19 cellular contexts compared by ENCODE assay signal in genomic region chr5:136511046-136511445, GRCh38.
"Had no signal": no experiment of that assay in that cellular context is flagged by ENCODE, and none has a peak within 500 bp of the region (broad histone marks: within the 10 kb centered on the region; RNA-seq: fewer than 3 reads in every experiment).

No MANE protein-coding gene starts in this region.

- H3K9me3 ChIP-seq: left ventricle myocardium inferior, prostate gland, right atrium auricular region, transverse colon, uterus had no signal

- H3K27me3 ChIP-seq: neural progenitor cell, right atrium auricular region, transverse colon, uterus had no signal

- ATAC-seq: activated CD8-positive, alpha-beta memory T cell treated with anti-CD3 and anti-CD28 coated beads, Interleukin-2, amount 10 ng/mL, durations not matched to agents 7 days and 5 days; naive thymus-derived CD4-positive, alpha-beta T cell; stimulated activated naive CD8-positive, alpha-beta T cell treated with anti-CD3 and anti-CD28 coated beads, Interleukin-15, Interleukin-2, amounts not matched to agents 100 U/mL and 50 U/mL, for 24 hours had no signal

- H3K36me3 ChIP-seq: left ventricle myocardium inferior, neural progenitor cell, prostate gland, right atrium auricular region, transverse colon, uterus had no signal

- H3K27ac ChIP-seq: left ventricle myocardium inferior, neural progenitor cell, prostate gland, right atrium auricular region, transverse colon, uterus had no signal

- H3K4me3 ChIP-seq: left ventricle myocardium inferior, neural progenitor cell, prostate gland, right atrium auricular region, transverse colon, uterus had no signal

- H3K4me1 ChIP-seq: left ventricle myocardium inferior, neural progenitor cell, prostate gland, right atrium auricular region, transverse colon, uterus had no signal

- DNase-seq: activated CD4-positive, alpha-beta memory T cell treated with anti-CD3 and anti-CD28 coated beads, Interleukin-2, amount 10 ng/mL, durations not matched to agents 7 days and 5 days; activated CD4-positive, alpha-beta T cell treated with anti-CD3 and anti-CD28 coated beads for 48 hours; activated CD4-positive, CD25-positive, alpha-beta regulatory T cell; activated CD8-positive, alpha-beta memory T cell treated with anti-CD3 and anti-CD28 coated beads, Interleukin-2, amount 10 ng/mL, durations not matched to agents 7 days and 5 days; dermis blood vessel endothelial cell; effector memory CD4-positive, alpha-beta T cell; foreskin melanocyte; glutamatergic neuron; kidney; left ventricle myocardium inferior; mammary epithelial cell; naive thymus-derived CD4-positive, alpha-beta T cell; stimulated activated naive CD8-positive, alpha-beta T cell treated with anti-CD3 and anti-CD28 coated beads, Interleukin-15, Interleukin-2, amounts not matched to agents 100 U/mL and 50 U/mL, for 24 hours; T-helper 9 cell; transverse colon; uterus had no signal
